ENCODE assay signal across 8 cellular contexts in the genomic region with DNA sequence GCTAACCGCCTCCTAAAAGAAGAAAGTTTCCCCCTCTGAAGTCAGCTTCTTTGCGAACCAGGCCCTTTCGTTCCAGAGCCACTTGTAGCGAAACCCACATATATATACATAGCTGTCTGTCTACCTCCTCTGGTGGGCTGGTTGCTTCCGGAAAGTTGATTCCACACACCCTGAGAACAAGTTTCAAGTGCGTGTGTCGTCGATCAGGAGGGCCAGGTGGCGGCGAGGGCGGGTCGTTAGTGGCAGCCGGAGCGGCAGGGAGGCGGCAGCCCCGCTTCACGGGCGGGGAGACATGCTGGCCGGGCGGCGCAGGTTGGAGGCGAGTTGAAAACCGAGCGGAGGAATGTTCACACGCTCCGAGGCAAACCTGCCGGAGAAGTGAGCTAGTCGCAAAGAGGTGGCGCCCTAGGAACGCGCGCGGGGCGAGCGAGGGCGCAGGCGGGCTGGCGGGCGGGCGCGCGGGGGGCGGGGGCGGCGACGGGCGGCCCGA. TPM values are rescaled to one million over a fixed set of nuclear protein-coding genes. Genes with fewer than 3 reads are reported as not detected.
DNase-seq lines count a peak whose midpoint lies in the region; ATAC-seq, FAIRE-seq and TF ChIP-seq lines count a peak whose summit lies in the region.

No MANE protein-coding gene starts in this region.

- TF ChIP-seq POLR2A in uterus (IDR thresholded peaks at IDR 0.05): no peak

- H3K27me3 Mint-ChIP-seq in activated T-helper 17 cell treated with anti-CD3 and anti-CD28 coated beads, Interleukin-2, amount 50 U/mL, for 72 hours: peaks cover 57% of the 10 kb centered on the region
- peaks cover 25% of the 10 kb centered on the region for H3K27me3 Mint-ChIP-seq in glutamatergic neuron (ENCODE audit: unreplicated experiment)
- H3K27me3 Mint-ChIP-seq in osteocyte (ENCODE audit: unreplicated experiment): peaks cover 33% of the 10 kb centered on the region

- H3K9me3 Mint-ChIP-seq in activated T-helper 17 cell treated with anti-CD3 and anti-CD28 coated beads, Interleukin-2, amount 50 U/mL, for 72 hours: no peaks in the 10 kb centered on the region
- H3K9me3 Mint-ChIP-seq in glutamatergic neuron (ENCODE audit: unreplicated experiment): peaks cover 7% of the 10 kb centered on the region
- H3K9me3 Mint-ChIP-seq in osteocyte (ENCODE audit: unreplicated experiment): no peaks in the 10 kb centered on the region

- peak; percentile 78 for FAIRE-seq in GM18507 (lab: Jason Lieb, UNC)

- H3K36me3 ChIP-seq in uterus: no peaks in the 10 kb centered on the region

- intact Hi-C loops in uterus (cut with DNase I; ENCODE audit: low total_unique reads): no loop called here

- no peaks in the 10 kb centered on the region for H3K9me3 ChIP-seq in uterus

- peak overlapping the region; percentile 74 for H3K27ac Mint-ChIP-seq in activated T-helper 17 cell treated with anti-CD3 and anti-CD28 coated beads, Interleukin-2, amount 50 U/mL, for 72 hours
- H3K27ac Mint-ChIP-seq in glutamatergic neuron (ENCODE audit: unreplicated experiment) (no peak overlapping the region), osteocyte (ENCODE audit: unreplicated experiment) (peak overlapping the region; percentile 67)

- peaks cover 0 to 8% of the 10 kb centered on the region in 2 donors for H3K4me1 ChIP-seq in uterus

- peaks cover 13% of the 10 kb centered on the region for H3K4me1 Mint-ChIP-seq in activated T-helper 17 cell treated with anti-CD3 and anti-CD28 coated beads, Interleukin-2, amount 50 U/mL, for 72 hours
- H3K4me1 Mint-ChIP-seq in glutamatergic neuron (ENCODE audit: low read depth, unreplicated experiment) (peaks cover 14% of the 10 kb centered on the region), osteocyte (ENCODE audit: unreplicated experiment) (peaks cover 42% of the 10 kb centered on the region)

- no peaks in the 10 kb centered on the region for H3K27me3 ChIP-seq in uterus

- H3K4me3 Mint-ChIP-seq in activated T-helper 17 cell treated with anti-CD3 and anti-CD28 coated beads, Interleukin-2, amount 50 U/mL, for 72 hours: peak overlapping the region; percentile 85
- H3K4me3 Mint-ChIP-seq in glutamatergic neuron (ENCODE audit: unreplicated experiment): peak overlapping the region; percentile 94
- peak overlapping the region; percentile 80 for H3K4me3 Mint-ChIP-seq in osteocyte (ENCODE audit: unreplicated experiment)

- peak; percentile 91 for ATAC-seq in HG02938 (IDR thresholded peaks at IDR 0.05; ENCODE audit: unreplicated experiment)
- ATAC-seq in activated T-helper 17 cell treated with anti-CD3 and anti-CD28 coated beads, Interleukin-2, amount 50 U/mL, for 72 hours (replicated peaks): peak; percentile 73

- peak; percentile 37 for DNase-seq in 8988T
- DNase-seq in GM18507 (ENCODE audit: extremely low spot score, insufficient read length, low read depth): peak; percentile 32
- DNase-seq in NCI-H82 (lab: John Stamatoyannopoulos, UW): peak; percentile 69
- DNase-seq in glutamatergic neuron: peak; percentile 47
- DNase-seq in osteocyte (ENCODE audit: extremely low spot score, unreplicated experiment): peak; percentile 85
- peak; percentile 39 to 40 for DNase-seq in uterus

- H3K4me3 ChIP-seq in uterus: peak overlapping the region; percentile 29 to 47

- H3K36me3 Mint-ChIP-seq in activated T-helper 17 cell treated with anti-CD3 and anti-CD28 coated beads, Interleukin-2, amount 50 U/mL, for 72 hours (ENCODE audit: low read depth): peaks cover 6% of the 10 kb centered on the region
- H3K36me3 Mint-ChIP-seq in glutamatergic neuron (ENCODE audit: unreplicated experiment) (peaks cover 8% of the 10 kb centered on the region), osteocyte (ENCODE audit: unreplicated experiment) (no peaks in the 10 kb centered on the region)

- TF ChIP-seq CTCF in glutamatergic neuron (IDR thresholded peaks at IDR 0.05; ENCODE audit: partially characterized antibody, unreplicated experiment) (no peak), osteocyte (IDR thresholded peaks at IDR 0.05) (peak; percentile 2), uterus (IDR thresholded peaks at IDR 0.05) (peak in 2 of 4 experiments; percentile 10 to 21)

- peak overlapping the region; percentile 31 to 80 for H3K27ac ChIP-seq in uterus

RNA-seq across cellular contexts. Expression of a gene that starts 2.6 kb away (rescaled TPM):
- not detected for total RNA-seq in activated T-helper 17 cell treated with anti-CD3 and anti-CD28 coated beads, Interleukin-2, amount 50 U/mL, for 72 hours
- total RNA-seq in glutamatergic neuron (ENCODE audit: unreplicated experiment): 1.1 TPM
- 0.44 and 0.46 TPM in 2 replicates for total RNA-seq in osteocyte
- 1 to 10 TPM in 2 of 4 donors, not detected in 2; 1.5 to 2.4 TPM for total RNA-seq in uterus

Comparison
In these comparisons a context has a peak if more than half of its experiments do, and no peak if none do; other contexts are left out.
1. Peak in every context shown above with its lines: DNase-seq, ATAC-seq, H3K4me3 ChIP-seq and H3K27ac ChIP-seq.
2. DNase-seq: peak in every context shown above with its lines; median percentile 85 in osteocyte; 69 in NCI-H82; 47 in glutamatergic neuron; 40 in uterus; 37 in 8988T; 32 in GM18507.